28 cellular contexts compared by ENCODE assay signal in the genomic region with DNA sequence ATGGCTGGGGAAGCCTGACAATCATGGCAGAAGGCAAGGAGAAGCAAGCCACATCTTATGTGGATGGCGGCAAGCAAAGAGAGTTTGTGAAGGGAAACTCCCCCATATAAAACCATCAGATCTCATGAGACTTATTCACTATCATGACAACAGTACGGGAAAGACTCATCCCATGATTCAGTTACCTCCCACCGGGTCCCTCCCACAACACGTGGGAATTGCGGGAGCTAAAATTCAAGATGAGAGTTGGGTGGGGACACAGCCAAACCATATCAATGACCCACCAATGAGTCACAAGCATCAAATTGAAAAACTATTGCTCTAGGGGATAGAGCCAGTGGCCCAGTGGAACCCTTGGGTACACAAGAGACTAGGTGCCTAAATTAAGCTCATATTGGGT.
"Had no signal": no experiment of that assay in that cellular context is flagged by ENCODE, and none has a peak within 500 bp of the region (broad histone marks: within the 10 kb centered on the region; RNA-seq: fewer than 3 reads in every experiment).

No MANE protein-coding gene starts in this region.

- ATAC-seq: activated CD4-positive, alpha-beta T cell treated with anti-CD3 and anti-CD28 coated beads for 36 hours; activated T-cell treated with anti-CD3 and anti-CD28 coated beads, Interleukin-2, amount 50 U/mL, for 4 hours; activated T-helper 17 cell treated with anti-CD3 and anti-CD28 coated beads, Interleukin-2, amount 50 U/mL, for 72 hours; body of pancreas; effector memory CD8-positive, alpha-beta T cell; heart left ventricle had no signal

- DNase-seq: activated CD4-positive, alpha-beta memory T cell treated with anti-CD3 and anti-CD28 coated beads for 36 hours; activated CD4-positive, alpha-beta T cell treated with anti-CD3 and anti-CD28 coated beads for 36 hours; activated CD4-positive, alpha-beta T cell treated with anti-CD3 and anti-CD28 coated beads, Interleukin-2, amount 10 ng/mL, durations not matched to agents 24 days and 14 days; activated CD4-positive, CD25-positive, alpha-beta regulatory T cell; activated CD4-positive, CD25-positive, alpha-beta regulatory T cell treated with anti-CD3 and anti-CD28 coated beads, Interleukin-2, amount 50 U/mL, for 72 hours; activated CD8-positive, alpha-beta memory T cell treated with anti-CD3 and anti-CD28 coated beads for 24 hours; activated effector memory CD4-positive, alpha-beta T cell treated with Interleukin-2 at 50 U/mL for 16 hours; activated gamma-delta T cell treated with Interleukin-2 at 50 U/mL for 16 hours; activated naive CD4-positive, alpha-beta T cell treated with anti-CD3 and anti-CD28 coated beads, Interleukin-2, amount 50 U/mL, for 16 hours; activated naive CD4-positive, alpha-beta T cell treated with Interleukin-2 at 50 U/mL for 16 hours; activated T-cell treated with anti-CD3 and anti-CD28 coated beads, Interleukin-2, amount 50 U/mL, for 4 hours; amniotic stem cell; anterior cingulate cortex; body of pancreas; cortex of kidney; dermis blood vessel endothelial cell; effector CD4-positive, alpha-beta T cell; effector memory CD8-positive, alpha-beta T cell; erythroblast; esophagus squamous epithelium; glutamatergic neuron; heart left ventricle; hypothalamus; T-helper 9 cell had no signal

- FAIRE-seq: astrocyte, colon, frontal cortex had no signal

- H3K4me3 ChIP-seq: body of pancreas, esophagus squamous epithelium, heart left ventricle had no signal
